ENCODE assay signal across 15 cellular contexts in the genomic region with DNA sequence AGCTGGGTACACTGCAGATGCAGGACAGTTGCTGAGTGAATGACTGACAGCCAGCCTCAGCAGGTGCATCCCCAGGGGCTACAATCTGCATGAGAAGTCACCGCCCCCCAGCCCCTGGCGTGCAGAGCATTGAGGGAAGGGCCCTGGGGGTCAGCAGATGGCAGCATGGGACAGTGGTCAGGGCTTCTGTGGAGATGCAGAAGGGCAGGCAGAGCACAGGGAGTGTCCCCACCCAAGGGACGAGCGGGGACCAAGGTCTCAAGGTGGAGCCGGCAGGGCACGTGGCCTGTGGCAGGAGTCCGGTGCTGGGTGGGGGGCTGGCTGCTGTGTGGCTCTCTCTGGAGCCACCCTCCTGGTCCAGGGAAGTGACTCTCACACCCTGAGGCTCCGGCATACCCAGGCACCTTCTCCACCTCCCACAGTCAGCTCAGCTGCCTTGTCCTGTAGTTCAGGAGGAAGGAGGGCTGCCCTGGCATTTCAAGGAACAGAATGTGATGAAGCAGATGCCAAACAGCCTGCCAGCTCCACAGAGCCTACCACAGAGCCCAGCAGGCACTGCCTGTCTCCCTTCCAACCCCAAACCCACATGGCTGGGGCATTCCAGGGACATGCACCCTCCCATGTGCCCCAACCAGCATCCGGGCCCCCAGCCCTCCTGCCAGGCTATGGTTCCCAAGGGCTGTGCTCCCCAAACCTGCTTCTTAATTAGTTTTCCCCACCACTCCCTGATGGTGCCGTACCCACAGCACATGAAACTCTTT.
DNase-seq lines count a peak whose midpoint lies in the region; ATAC-seq, FAIRE-seq and TF ChIP-seq lines count a peak whose summit lies in the region.
"Had no signal": no experiment of that assay in that cellular context is flagged by ENCODE, and none has a peak within 500 bp of the region (broad histone marks: within the 10 kb centered on the region; RNA-seq: fewer than 3 reads in every experiment).

No MANE protein-coding gene starts in this region.

- H3K79me2 ChIP-seq in H1 (ENCODE audit: control insufficient read depth in 1 of 2, insufficient read depth in 2 of 2, low read length in 2 of 2), result no peaks in the 10 kb centered on the region

- H3K9ac ChIP-seq in H1 (replicated peaks in 1 of 4; ENCODE audit: extremely low read depth in 1 of 4, low read depth in 3 of 4, low read length in 3 of 4), result no peak overlapping the region
- H3K9ac ChIP-seq: KMS-11 had no signal

- no peak overlapping the region; the same call in 1 of the 2 replicates for H3K18ac ChIP-seq in H1 (ENCODE audit: extremely low read depth, low read length)

- no peak overlapping the region for H2BK120ac ChIP-seq in H1 (replicated peaks; ENCODE audit: low read depth, low read length)

- no peak for TF ChIP-seq EP300 in H1 (IDR thresholded peaks at IDR 0.05; ENCODE audit: borderline replicate concordance in 1 of 2, low read depth in 2 of 2, low read length in 2 of 2)

- H2BK20ac ChIP-seq in H1 (ENCODE audit: low read length), result 0 out of 2 replicates have a peak overlapping the region, but pooled peaks have one; percentile 48

- peak overlapping the region; percentile 60; the same call in 1 of the 2 replicates for H4K8ac ChIP-seq in H1 (ENCODE audit: extremely low read depth, insufficient read depth, low read length)

- H3K23ac ChIP-seq in H1 (ENCODE audit: insufficient read length), result no peak overlapping the region

- H3K9me3 Mint-ChIP-seq in activated CD4-positive, alpha-beta memory T cell treated with anti-CD3 and anti-CD28 coated beads for 36 hours, result no peaks in the 10 kb centered on the region
- peaks cover 3% of the 10 kb centered on the region for H3K9me3 Mint-ChIP-seq in activated CD4-positive, alpha-beta memory T cell treated with anti-CD3 and anti-CD28 coated beads, Interleukin-2, amount 10 ng/mL, durations not matched to agents 7 days and 5 days
- H3K9me3 Mint-ChIP-seq: T-helper 2 cell treated with Interferon-gamma antibody and Interleukin-4, amounts not matched to agents 5 μg/mL and 100 μg/mL, for 36 hours had no signal

- POLR2A ChIA-PET in activated CD4-positive, alpha-beta memory T cell treated with anti-CD3 and anti-CD28 coated beads for 36 hours (lab: Charles Lee), result no interaction called here
- POLR2A ChIA-PET in activated CD4-positive, alpha-beta memory T cell treated with anti-CD3 and anti-CD28 coated beads, Interleukin-2, amount 10 ng/mL, durations not matched to agents 7 days and 5 days (lab: Charles Lee), result no interaction called here
- POLR2A ChIA-PET in H1 (lab: Charles Lee; ENCODE audit: partially characterized antibody), result interaction anchor here (0.7 kb wide), 1 partner anchor 107 kb away, joined by 5 read pairs; no protein-coding TSS in a partner anchor

- no peaks in the 10 kb centered on the region for H3K23me2 ChIP-seq in H1 (ENCODE audit: low read depth, low read length)

- intact Hi-C loops in activated CD4-positive, alpha-beta memory T cell treated with anti-CD3 and anti-CD28 coated beads for 36 hours (cut with micrococcal nuclease), result no loop called here

- 0 out of 2 replicates have a peak overlapping the region, but pooled peaks have one; percentile 92 for H2BK15ac ChIP-seq in H1 (ENCODE audit: low read length)

- no peaks in the 10 kb centered on the region; a peak in 1 of 7 replicates for H3K4me1 ChIP-seq in H1 (replicated peaks in 1 of 4; ENCODE audit: control insufficient read depth in 3 of 4, insufficient read depth in 4 of 4, low read length in 3 of 4)
- H3K4me1 ChIP-seq in thoracic aorta (ENCODE audit: control insufficient read depth in 1 of 2, low read depth in 2 of 2), result peaks cover 16 to 33% of the 10 kb centered on the region in 2 donors
- H3K4me1 ChIP-seq: Peyer's patch had no signal

- H3K14ac ChIP-seq in H1 (ENCODE audit: insufficient read length), result no peak overlapping the region

- H3K27me3 ChIP-seq in H1 (replicated peaks in 1 of 4; ENCODE audit: control insufficient read depth in 3 of 4, extremely low read depth in 1 of 4, insufficient read depth in 3 of 4, low read length in 3 of 4) (no peaks in the 10 kb centered on the region), thoracic aorta (replicated peaks; ENCODE audit: insufficient read depth) (no peaks in the 10 kb centered on the region)
- H3K27me3 ChIP-seq: Peyer's patch had no signal

- H3K27ac ChIP-seq in H1 (ENCODE audit: low read depth, low read length), result no peak overlapping the region
- peak overlapping the region; percentile 74 to 79 for H3K27ac ChIP-seq in thoracic aorta
- H3K27ac ChIP-seq: KMS-11, Peyer's patch had no signal

- H3K27me3 Mint-ChIP-seq in activated CD4-positive, alpha-beta memory T cell treated with anti-CD3 and anti-CD28 coated beads for 36 hours, result peaks cover 4% of the 10 kb centered on the region
- H3K27me3 Mint-ChIP-seq in activated CD4-positive, alpha-beta memory T cell treated with anti-CD3 and anti-CD28 coated beads, Interleukin-2, amount 10 ng/mL, durations not matched to agents 7 days and 5 days, result no peaks in the 10 kb centered on the region

- H2AFZ ChIP-seq in H1 (ENCODE audit: low read length), result no peak overlapping the region; the same call in 1 of the 2 replicates

- CTCF ChIA-PET in activated CD4-positive, alpha-beta memory T cell treated with anti-CD3 and anti-CD28 coated beads for 36 hours (lab: Charles Lee), result interaction anchor here (1.2 kb wide), 1 partner anchor 9 kb away, joined by 7 read pairs; no protein-coding TSS in a partner anchor
- CTCF ChIA-PET in activated CD4-positive, alpha-beta memory T cell treated with anti-CD3 and anti-CD28 coated beads, Interleukin-2, amount 10 ng/mL, durations not matched to agents 7 days and 5 days (lab: Charles Lee), result no interaction called here
- CTCF ChIA-PET in H1 (lab: Charles Lee; ENCODE audit: partially characterized antibody), result interaction anchor here (0.6 to 2.8 kb wide), 10 partner anchors 9 to 138 kb away, joined by 3 to 16 read pairs (median 4); a partner anchor contains a TSS

- TF ChIP-seq POLR2A in H1 (IDR thresholded peaks at IDR 0.05; ENCODE audit: control extremely low read depth in 1 of 2, low read depth in 2 of 2, low read length in 2 of 2) (no peak), GM12892 (IDR thresholded peaks at IDR 0.05; ENCODE audit: low read depth, low read length) (no peak)

- H3K56ac ChIP-seq in H1 (replicated peaks; ENCODE audit: insufficient read length, low read depth, low read length), result no peak overlapping the region

- H3K4me3 ChIP-seq in H1 (ENCODE audit: extremely low read depth in 1 of 4, insufficient read depth in 2 of 4, low read depth in 3 of 4, low read length in 4 of 4) (no peak overlapping the region), thoracic aorta (no peak overlapping the region)
- H3K4me3 ChIP-seq: Peyer's patch had no signal

- no peaks in the 10 kb centered on the region for H3K9me3 ChIP-seq in H1 (ENCODE audit: insufficient read depth in 2 of 2, low read depth in 1 of 2, low read length in 1 of 2)
- no peaks in the 10 kb centered on the region for H3K9me3 ChIP-seq in thoracic aorta
- H3K9me3 ChIP-seq: Peyer's patch had no signal

- no peaks in the 10 kb centered on the region for H4K20me1 ChIP-seq in H1 (replicated peaks in 1 of 2; ENCODE audit: control insufficient read depth in 1 of 2, insufficient read depth in 2 of 2, low read length in 2 of 2)

- no peak for FAIRE-seq in H1 (lab: Jason Lieb, UNC)
- no peak for FAIRE-seq in GM12892 (lab: Jason Lieb, UNC)

- H3K4me3 Mint-ChIP-seq in activated CD4-positive, alpha-beta memory T cell treated with anti-CD3 and anti-CD28 coated beads for 36 hours, result no peak overlapping the region
- H3K4me3 Mint-ChIP-seq in activated CD4-positive, alpha-beta memory T cell treated with anti-CD3 and anti-CD28 coated beads, Interleukin-2, amount 10 ng/mL, durations not matched to agents 7 days and 5 days, result no peak overlapping the region
- H3K4me3 Mint-ChIP-seq: naive B cell; T-helper 2 cell treated with Interferon-gamma antibody and Interleukin-4, amounts not matched to agents 5 μg/mL and 100 μg/mL, for 36 hours had no signal

- H3K4me1 Mint-ChIP-seq in activated CD4-positive, alpha-beta memory T cell treated with anti-CD3 and anti-CD28 coated beads for 36 hours (ENCODE audit: low read depth), result no peaks in the 10 kb centered on the region
- H3K4me1 Mint-ChIP-seq in activated CD4-positive, alpha-beta memory T cell treated with anti-CD3 and anti-CD28 coated beads, Interleukin-2, amount 10 ng/mL, durations not matched to agents 7 days and 5 days, result no peaks in the 10 kb centered on the region
- H3K4me1 Mint-ChIP-seq: naive B cell had no signal

- no peak overlapping the region for H4K91ac ChIP-seq in H1 (replicated peaks; ENCODE audit: insufficient read length, low read length)

- no peak overlapping the region for H3K27ac Mint-ChIP-seq in activated CD4-positive, alpha-beta memory T cell treated with anti-CD3 and anti-CD28 coated beads for 36 hours
- no peak overlapping the region for H3K27ac Mint-ChIP-seq in activated CD4-positive, alpha-beta memory T cell treated with anti-CD3 and anti-CD28 coated beads, Interleukin-2, amount 10 ng/mL, durations not matched to agents 7 days and 5 days
- H3K27ac Mint-ChIP-seq: naive B cell; T-helper 2 cell treated with Interferon-gamma antibody and Interleukin-4, amounts not matched to agents 5 μg/mL and 100 μg/mL, for 36 hours had no signal

- no peaks in the 10 kb centered on the region for H3K36me3 ChIP-seq in H1 (ENCODE audit: control insufficient read depth in 2 of 4, insufficient read depth in 4 of 4, low read length in 3 of 4)
- no peaks in the 10 kb centered on the region for H3K36me3 ChIP-seq in thoracic aorta
- H3K36me3 ChIP-seq: Peyer's patch had no signal

- peak; percentile 77 for TF ChIP-seq RAD21 in H1 (IDR thresholded peaks at IDR 0.05 in 1 of 2, conservative IDR thresholded peaks at IDR 0.05 in 1 of 2; ENCODE audit: low read depth in 2 of 2, low read length in 2 of 2)

- H2BK12ac ChIP-seq in H1 (ENCODE audit: low read depth, low read length), result no peak overlapping the region

- H2AK5ac ChIP-seq in H1 (ENCODE audit: low read depth, low read length), result no peak overlapping the region

- DNase-seq in activated CD4-positive, alpha-beta memory T cell treated with anti-CD3 and anti-CD28 coated beads for 36 hours, result peak; percentile 11
- no peak for DNase-seq in activated CD4-positive, alpha-beta memory T cell treated with anti-CD3 and anti-CD28 coated beads, Interleukin-2, amount 10 ng/mL, durations not matched to agents 7 days and 5 days
- peak; percentile 31 for DNase-seq in NAMALWA (ENCODE audit: low spot score)
- DNase-seq in H1 (ENCODE audit: low read depth in 1 of 2, low spot score in 2 of 2), result peak in 1 of 2 experiments; percentile 60
- DNase-seq in thoracic aorta (ENCODE audit: low spot score), result no peak
- DNase-seq in NCI-H1436 (lab: John Stamatoyannopoulos, UW), result no peak
- DNase-seq in GM12892 (ENCODE audit: insufficient read length), result no peak
- DNase-seq: activated CD4-positive, alpha-beta T cell treated with anti-CD3 and anti-CD28 coated beads, Interleukin-2, amount 50 U/mL, for 48 hours; activated effector memory CD4-positive, alpha-beta T cell treated with anti-CD3 and anti-CD28 coated beads, Interleukin-2, amount 50 U/mL, for 16 hours; naive B cell; stimulated activated CD4-positive, alpha-beta T cell treated with anti-CD3 and anti-CD28 coated beads, Interleukin-2, amount 100 ng/mL, for 48 hours had no signal

- H2BK5ac ChIP-seq in H1 (ENCODE audit: low read depth, low read length), result no peak overlapping the region

- no peaks in the 10 kb centered on the region for H3K36me3 Mint-ChIP-seq in activated CD4-positive, alpha-beta memory T cell treated with anti-CD3 and anti-CD28 coated beads for 36 hours
- no peaks in the 10 kb centered on the region for H3K36me3 Mint-ChIP-seq in activated CD4-positive, alpha-beta memory T cell treated with anti-CD3 and anti-CD28 coated beads, Interleukin-2, amount 10 ng/mL, durations not matched to agents 7 days and 5 days (ENCODE audit: low read depth)

- TF ChIP-seq CTCF in H1 (IDR thresholded peaks at IDR 0.05; ENCODE audit: control extremely low read depth in 1 of 3, insufficient read depth in 1 of 3, low read depth in 1 of 3, low read length in 3 of 3) (peak; percentile 50 to 56 (median 54); a peak in 3 of 4 replicates), thoracic aorta (IDR thresholded peaks at IDR 0.05) (no peak)

- ATAC-seq in thoracic aorta (ENCODE audit: insufficient number of reproducible peaks, low FRiP score, low read depth) (peak; percentile 18), GM19351 (IDR thresholded peaks at IDR 0.05; ENCODE audit: unreplicated experiment) (no peak)

- no peak overlapping the region for H3K4me2 ChIP-seq in H1 (ENCODE audit: insufficient read depth in 1 of 2, low read depth in 2 of 2, low read length in 2 of 2)
- H3K4me2 ChIP-seq: KMS-11 had no signal

- H3K4ac ChIP-seq in H1 (replicated peaks; ENCODE audit: insufficient read length, low read depth, low read length), result no peak overlapping the region

- 72% methylated on average over 10 of the region's 10 CpGs; no CpG with 5 or more reads in 1 of the 2 experiments for WGBS in H1 (ENCODE audit: extremely low coverage in 1 of 2, insufficient coverage in 1 of 2, insufficient read length in 1 of 2, insufficient replicate concordance in 2 of 2, low coverage in 1 of 2, low lambda C conversion rate in 2 of 2, missing lambda C conversion rate in 1 of 2), 2 experiments

- H4K5ac ChIP-seq in H1 (ENCODE audit: insufficient read length, low read depth, low read length), result no peak overlapping the region

- no peaks in the 10 kb centered on the region for H3K79me1 ChIP-seq in H1 (ENCODE audit: low read depth, low read length)

Comparison
In these comparisons a context has a peak if more than half of its experiments do, and no peak if none do; other contexts are left out.
1. DNase-seq: peak in activated CD4-positive, alpha-beta memory T cell treated with anti-CD3 and anti-CD28 coated beads for 36 hours (single experiment) and NAMALWA (single experiment); none in activated CD4-positive, alpha-beta memory T cell treated with anti-CD3 and anti-CD28 coated beads, Interleukin-2, amount 10 ng/mL, durations not matched to agents 7 days and 5 days (single experiment), thoracic aorta (single experiment), NCI-H1436 (single experiment) and GM12892 (single experiment).